ENCODE assay signal across 9 cellular contexts in genomic region chr22:31289335-31289734, GRCh38. TPM values are rescaled to one million over a fixed set of nuclear protein-coding genes. Genes with fewer than 3 reads are reported as not detected.
DNase-seq lines count a peak whose midpoint lies in the region; ATAC-seq, FAIRE-seq and TF ChIP-seq lines count a peak whose summit lies in the region.
"Had no signal": no experiment of that assay in that cellular context is flagged by ENCODE, and none has a peak within 500 bp of the region (broad histone marks: within the 10 kb centered on the region; RNA-seq: fewer than 3 reads in every experiment).

No MANE protein-coding gene starts in this region.

- peaks cover 13% of the 10 kb centered on the region for H3F3A ChIP-seq in PC-9 (ENCODE audit: insufficient read depth, low read depth)

- H3K79me2 ChIP-seq in PC-9 (ENCODE audit: low read depth), result no peaks in the 10 kb centered on the region

- peaks cover 2% of the 10 kb centered on the region for H3K9me3 Mint-ChIP-seq in activated CD4-positive, alpha-beta T cell treated with anti-CD3 and anti-CD28 coated beads for 36 hours (ENCODE audit: low read depth)

- ATAC-seq in activated CD4-positive, alpha-beta T cell treated with anti-CD3 and anti-CD28 coated beads for 36 hours, result no peak
- no peak for ATAC-seq in HG03432 (IDR thresholded peaks at IDR 0.05; ENCODE audit: unreplicated experiment)

- H3K27me3 ChIP-seq in PC-9 (ENCODE audit: insufficient read depth, low read depth), result no peaks in the 10 kb centered on the region
- H3K27me3 ChIP-seq in right atrium auricular region, result no peaks in the 10 kb centered on the region

- peaks cover 75% of the 10 kb centered on the region for H3K4me1 Mint-ChIP-seq in activated CD4-positive, alpha-beta T cell treated with anti-CD3 and anti-CD28 coated beads for 36 hours

- H3K36me3 Mint-ChIP-seq in activated CD4-positive, alpha-beta T cell treated with anti-CD3 and anti-CD28 coated beads for 36 hours (ENCODE audit: low read depth), result peaks cover 34% of the 10 kb centered on the region

- no peaks in the 10 kb centered on the region for H3K9me3 ChIP-seq in PC-9 (ENCODE audit: insufficient read depth, low read depth)
- no peaks in the 10 kb centered on the region for H3K9me3 ChIP-seq in right atrium auricular region

- H3K27ac Mint-ChIP-seq in activated CD4-positive, alpha-beta T cell treated with anti-CD3 and anti-CD28 coated beads for 36 hours, result peak overlapping the region; percentile 97

- DNase-seq in activated CD4-positive, alpha-beta T cell treated with anti-CD3 and anti-CD28 coated beads for 36 hours, result no peak
- DNase-seq in activated CD4-positive, alpha-beta T cell treated with anti-CD3 and anti-CD28 coated beads for 48 hours, result no peak
- DNase-seq in PC-9, result no peak
- DNase-seq in right atrium auricular region (ENCODE audit: low spot score), result no peak
- DNase-seq in substantia nigra (lab: John Stamatoyannopoulos, UW), result peak in 1 of 49 donors; percentile 11
- DNase-seq in D721Med (ENCODE audit: insufficient read length, low spot score), result no peak
- no peak for DNase-seq in NCI-H1694 treated with DMSO at 0.1 percent for 48 hours (lab: John Stamatoyannopoulos, UW)

- H3K27ac ChIP-seq in PC-9 (no peak overlapping the region), right atrium auricular region (peak overlapping the region; percentile 93 to 99), substantia nigra (ENCODE audit: low read depth, low read length, poor library complexity, severe bottlenecking) (peak overlapping the region; percentile 97)

- CTCF ChIA-PET in activated CD4-positive, alpha-beta T cell treated with anti-CD3 and anti-CD28 coated beads for 36 hours (lab: Charles Lee), result interaction anchor here (0.7 to 2.8 kb wide), 7 partner anchors 7 to 342 kb away, joined by 4 to 24 read pairs (median 6); no protein-coding TSS in a partner anchor
- CTCF ChIA-PET in PC-9 (lab: Charles Lee), result interaction anchor here (0.5 to 2.2 kb wide), 2 partner anchors 15 to 24 kb away, joined by 6 to 10 read pairs; no protein-coding TSS in a partner anchor

- H3K4me1 ChIP-seq in PC-9 (replicated peaks; ENCODE audit: insufficient read depth) (peaks cover 37% of the 10 kb centered on the region), right atrium auricular region (peaks cover 0 to 48% of the 10 kb centered on the region in 2 donors)

- FAIRE-seq in D721Med (lab: Jason Lieb, UNC), result no peak
- FAIRE-seq: colon had no signal

- no peak for TF ChIP-seq CTCF in PC-9 (conservative IDR thresholded peaks at IDR 0.05)
- TF ChIP-seq CTCF in right atrium auricular region (IDR thresholded peaks at IDR 0.05), result no peak
- TF ChIP-seq CTCF in D721Med (IDR thresholded peaks at IDR 0.05; ENCODE audit: insufficient read depth, missing control alignments), result no peak

- H2AFZ ChIP-seq in PC-9, result no peak overlapping the region

- H3K4me3 Mint-ChIP-seq in activated CD4-positive, alpha-beta T cell treated with anti-CD3 and anti-CD28 coated beads for 36 hours, result peak overlapping the region; percentile 90

- H3K27me3 Mint-ChIP-seq in activated CD4-positive, alpha-beta T cell treated with anti-CD3 and anti-CD28 coated beads for 36 hours, result no peaks in the 10 kb centered on the region

- no peaks in the 10 kb centered on the region for H4K20me1 ChIP-seq in PC-9 (ENCODE audit: insufficient read depth)

- peak overlapping the region; percentile 100; the same call in 1 of the 2 replicates for H3K4me2 ChIP-seq in PC-9

- BruUV-seq in PC-9 (replicated peaks; lab: Mats Ljungman, UMichigan), result no TSS peak

- intact Hi-C loops in activated CD4-positive, alpha-beta T cell treated with anti-CD3 and anti-CD28 coated beads for 36 hours (cut with DNase I, micrococcal nuclease), result loop anchor here in 1 of 2 experiments (5.0 kb wide), 1 partner anchor 652 kb away; the partner anchor contains the start of gene SLC35E4
- intact Hi-C loops in PC-9 (cut with micrococcal nuclease; ENCODE audit: unreplicated experiment), result no loop called here

- H3K36me3 ChIP-seq in PC-9 (ENCODE audit: low read depth) (0 out of 2 replicates have a peak, but pooled peaks cover 3% of the 10 kb centered on the region), right atrium auricular region (peaks cover 48% of the 10 kb centered on the region)

- H3K4me3 ChIP-seq in PC-9 (no peak overlapping the region; the same call in 1 of the 2 replicates), right atrium auricular region (no peak overlapping the region)

- no peaks in the 10 kb centered on the region for H3K9me2 ChIP-seq in PC-9 (ENCODE audit: insufficient read depth)

- POLR2A ChIA-PET in activated CD4-positive, alpha-beta T cell treated with anti-CD3 and anti-CD28 coated beads for 36 hours (lab: Charles Lee), result interaction anchor here (5.6 kb wide), 1 partner anchor 11 kb away, joined by 38 read pairs; no protein-coding TSS in a partner anchor
- POLR2A ChIA-PET in PC-9 (lab: Charles Lee; ENCODE audit: unreplicated experiment), result interaction anchor here (0.5 kb wide), 1 partner anchor 119 kb away, joined by 3 read pairs; no protein-coding TSS in a partner anchor

RNA-seq across cellular contexts. Expression of gene PIK3IP1, which starts 3.0 kb away (rescaled TPM):
- total RNA-seq in activated CD4-positive, alpha-beta T cell treated with anti-CD3 and anti-CD28 coated beads for 36 hours, result 10 to 100 TPM; 14.2 to 15.1 TPM
- 15.7 and 17.4 TPM in 2 replicates for total RNA-seq in PC-9 (2021)
- total RNA-seq in right atrium auricular region, result 10 to 100 TPM; 14.6 to 17.6 TPM

RNA-seq across cellular contexts. Expression of gene PATZ1, which starts 56.8 kb away (rescaled TPM):
- 10 to 100 TPM; 22.9 to 23.9 TPM for total RNA-seq in activated CD4-positive, alpha-beta T cell treated with anti-CD3 and anti-CD28 coated beads for 36 hours
- total RNA-seq in PC-9 (2021) (27.9 and 28.2 TPM in 2 replicates), right atrium auricular region (10 to 100 TPM in 1 of 2 donors, 1 to 10 TPM in 1; 9.2 to 15.5 TPM)
